Comparison of ENCODE assay signal across 28 cellular contexts in the genomic region with DNA sequence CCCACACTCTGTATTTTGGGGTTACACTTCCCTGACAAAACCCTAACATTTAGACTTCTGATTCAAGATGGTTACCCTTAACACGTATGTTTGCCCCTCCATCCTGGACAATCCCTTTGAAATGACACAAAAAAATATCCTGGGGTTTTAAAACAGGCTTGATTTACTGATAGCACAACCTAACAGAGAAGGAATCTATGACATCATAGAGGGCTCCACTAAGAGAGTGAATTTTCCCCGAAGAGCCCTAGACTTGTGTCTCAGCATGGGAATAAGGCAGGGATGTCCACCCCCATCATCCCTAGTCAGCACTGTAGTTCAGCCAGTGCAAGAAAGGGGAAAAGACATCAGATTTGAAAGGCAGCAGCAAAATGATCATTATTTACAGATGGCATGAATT. TPM values are rescaled to one million over a fixed set of nuclear protein-coding genes. Genes with fewer than 3 reads are reported as not detected.
"Had no signal": no experiment of that assay in that cellular context is flagged by ENCODE, and none has a peak within 500 bp of the region (broad histone marks: within the 10 kb centered on the region; RNA-seq: fewer than 3 reads in every experiment).

No MANE protein-coding gene starts in this region.

- DNase-seq: activated CD4-positive, alpha-beta memory T cell treated with anti-CD3 and anti-CD28 coated beads for 36 hours; activated CD4-positive, alpha-beta T cell treated with anti-CD3 and anti-CD28 coated beads for 4 hours; activated CD4-positive, alpha-beta T cell treated with anti-CD3 and anti-CD28 coated beads, Interleukin-2, amount 50 U/mL, for 1 hour; activated CD8-positive, alpha-beta memory T cell treated with anti-CD3 and anti-CD28 coated beads, Interleukin-2, amount 50 U/mL, for 4 hours; activated gamma-delta T cell treated with Interleukin-2 at 50 U/mL for 16 hours; activated naive CD4-positive, alpha-beta T cell treated with anti-CD3 and anti-CD28 coated beads, Interleukin-2, amount 10 ng/mL, durations not matched to agents 7 days and 5 days; activated naive CD8-positive, alpha-beta T cell treated with anti-CD3 and anti-CD28 coated beads, Interleukin-2, amount 50 U/mL, for 24 hours; activated T-cell treated with anti-CD3 and anti-CD28 coated beads for 4 hours; activated T-cell treated with anti-CD3 and anti-CD28 coated beads, Interleukin-2, amount 50 U/mL, for 4 hours; anterior cingulate cortex; caudate nucleus; cerebellar nuclear complex; NCI-H1105; NCI-H1436; NCI-H1694; NCI-H1930; NCI-H2081 treated with DMSO at 0.1 percent for 48 hours; NCI-H226; NCI-H446 treated with DMSO at 0.1 percent for 48 hours; NCI-H524 treated with DMSO at 0.1 percent for 48 hours; SHP77; SJCRH30; T1000 had no signal

- H3K4me3 ChIP-seq: SJCRH30, SK-N-MC had no signal

- H3K9me3 Mint-ChIP-seq: activated CD4-positive, alpha-beta memory T cell treated with anti-CD3 and anti-CD28 coated beads for 36 hours; activated naive CD4-positive, alpha-beta T cell treated with anti-CD3 and anti-CD28 coated beads, Interleukin-2, amount 10 ng/mL, durations not matched to agents 7 days and 5 days; activated naive CD8-positive, alpha-beta T cell treated with anti-CD3 and anti-CD28 coated beads, Interleukin-2, amount 50 U/mL, for 24 hours; activated T-cell treated with anti-CD3 and anti-CD28 coated beads, Interleukin-2, amount 50 U/mL, for 4 hours; activated T-helper 1 cell treated with anti-CD3 and anti-CD28 coated beads, Interleukin-12 subunit alpha, Interleukin-12 subunit beta, Interleukin-2, Interleukin-4 antibody, amounts not matched to agents 30 ng/mL and 10 ng/mL and 1 ng/mL, durations not matched to agents 14 hours and 24 hours and 36 hours; brain had no signal

- H3K36me3 Mint-ChIP-seq: activated CD4-positive, alpha-beta memory T cell treated with anti-CD3 and anti-CD28 coated beads for 36 hours; activated naive CD4-positive, alpha-beta T cell treated with anti-CD3 and anti-CD28 coated beads, Interleukin-2, amount 10 ng/mL, durations not matched to agents 7 days and 5 days; activated naive CD8-positive, alpha-beta T cell; brain had no signal

- H3K27ac ChIP-seq: SJCRH30, SK-N-MC had no signal

- H3K4me3 Mint-ChIP-seq: activated CD4-positive, alpha-beta memory T cell treated with anti-CD3 and anti-CD28 coated beads for 36 hours; activated naive CD4-positive, alpha-beta T cell treated with anti-CD3 and anti-CD28 coated beads, Interleukin-2, amount 10 ng/mL, durations not matched to agents 7 days and 5 days; activated naive CD8-positive, alpha-beta T cell; activated naive CD8-positive, alpha-beta T cell treated with anti-CD3 and anti-CD28 coated beads, Interleukin-2, amount 50 U/mL, for 24 hours; activated T-cell treated with anti-CD3 and anti-CD28 coated beads, Interleukin-2, amount 50 U/mL, for 4 hours; activated T-helper 1 cell treated with anti-CD3 and anti-CD28 coated beads, Interleukin-12 subunit alpha, Interleukin-12 subunit beta, Interleukin-2, Interleukin-4 antibody, amounts not matched to agents 30 ng/mL and 10 ng/mL and 1 ng/mL, durations not matched to agents 14 hours and 24 hours and 36 hours had no signal

- H3K9me3 ChIP-seq: SJCRH30 had no signal

- H3K36me3 ChIP-seq: SJCRH30 had no signal

- H3K27ac Mint-ChIP-seq: activated CD4-positive, alpha-beta memory T cell treated with anti-CD3 and anti-CD28 coated beads for 36 hours; activated naive CD4-positive, alpha-beta T cell treated with anti-CD3 and anti-CD28 coated beads, Interleukin-2, amount 10 ng/mL, durations not matched to agents 7 days and 5 days; activated naive CD8-positive, alpha-beta T cell; activated naive CD8-positive, alpha-beta T cell treated with anti-CD3 and anti-CD28 coated beads, Interleukin-2, amount 50 U/mL, for 24 hours; activated T-helper 1 cell treated with anti-CD3 and anti-CD28 coated beads, Interleukin-12 subunit alpha, Interleukin-12 subunit beta, Interleukin-2, Interleukin-4 antibody, amounts not matched to agents 30 ng/mL and 10 ng/mL and 1 ng/mL, durations not matched to agents 14 hours and 24 hours and 36 hours had no signal

RNA-seq across cellular contexts. Expression of gene SRCIN1, which starts 15.8 kb away (rescaled TPM):
- total RNA-seq: RPMI7951 had no signal
